Comparison of ENCODE assay signal across 25 cellular contexts in the genomic region with DNA sequence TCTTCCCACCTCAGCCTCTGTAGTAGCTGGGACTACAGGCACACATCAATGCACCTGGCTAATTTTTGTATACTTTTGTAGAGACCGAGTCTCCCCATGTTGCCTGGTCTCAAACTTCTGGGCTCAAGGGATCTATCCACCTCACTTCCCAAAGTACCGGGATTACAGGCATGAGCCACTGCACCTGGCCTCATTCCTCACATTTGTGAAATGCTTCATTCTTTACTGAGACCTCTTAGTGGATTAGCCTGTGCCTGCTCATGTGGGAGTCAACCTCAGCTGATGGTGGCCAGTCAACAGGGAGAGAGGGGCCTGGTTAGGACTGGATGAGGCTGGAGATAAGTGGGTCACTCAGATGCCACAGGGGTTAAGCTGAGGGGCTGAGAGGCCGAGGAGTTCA.
"Had no signal": no experiment of that assay in that cellular context is flagged by ENCODE, and none has a peak within 500 bp of the region (broad histone marks: within the 10 kb centered on the region; RNA-seq: fewer than 3 reads in every experiment).

No MANE protein-coding gene starts in this region.

- H3K4me1 ChIP-seq: stomach, suprapubic skin, testis, thyroid gland, tibial artery, tibial nerve, transverse colon, upper lobe of left lung, upper lobe of right lung, uterus, vagina had no signal

- H3K27me3 ChIP-seq: testis, thyroid gland, tibial nerve, transverse colon, upper lobe of left lung, upper lobe of right lung, uterus, vagina had no signal

- H3K27ac ChIP-seq: stomach, suprapubic skin, testis, thoracic aorta, thyroid gland, tibial artery, tibial nerve, transverse colon, upper lobe of left lung, upper lobe of right lung, uterus, vagina had no signal

- H3K4me3 ChIP-seq: stomach, suprapubic skin, testis, thoracic aorta, thyroid gland, tibial artery, tibial nerve, transverse colon, upper lobe of left lung, upper lobe of right lung, uterus, vagina had no signal

- ATAC-seq: stimulated activated effector memory CD8-positive, alpha-beta T cell treated with anti-CD3 and anti-CD28 coated beads, Interleukin-12 subunit alpha, Interleukin-12 subunit beta, amount 100 ng/mL, for 72 hours; stimulated activated memory B cell treated with anti-CD40 and anti-IgM and Interleukin-4, amounts not matched to agents 10 μg/mL and 1 μg/mL and 100 μg/mL, for 72 hours; stimulated activated naive B cell treated with anti-CD40 and anti-IgM and Interleukin-4, amounts not matched to agents 10 μg/mL and 1 μg/mL and 100 μg/mL, for 72 hours; stimulated activated naive CD8-positive, alpha-beta T cell treated with anti-CD3 and anti-CD28 coated beads, Interleukin-15, amount 100 ng/mL, for 72 hours; stimulated activated naive CD8-positive, alpha-beta T cell treated with anti-CD3 and anti-CD28 coated beads, Interleukin-15, Interleukin-2, amounts not matched to agents 100 U/mL and 50 U/mL, for 24 hours; upper lobe of right lung had no signal

- DNase-seq: stimulated activated CD4-positive, alpha-beta T cell treated with anti-CD3 and anti-CD28 coated beads, Interleukin-2, amount 100 ng/mL, for 48 hours; stimulated activated CD4-positive, alpha-beta T cell treated with anti-CD3 and anti-CD28 coated beads, Interleukin-4, amount 100 ng/mL, for 1 hour; stimulated activated CD4-positive, alpha-beta T cell treated with anti-CD3 and anti-CD28 coated beads, Interleukin-4, amount 100 ng/mL, for 24 hours; stimulated activated CD4-positive, alpha-beta T cell treated with anti-CD3 and anti-CD28 coated beads, Interleukin-4, amount 100 ng/mL, for 4 hours; stimulated activated CD8-positive, alpha-beta memory T cell treated with anti-CD3 and anti-CD28 coated beads, Interleukin-4, amount 100 ng/mL, for 48 hours; stimulated activated naive B cell treated with anti-CD40 and anti-IgM and Interleukin-4, amounts not matched to agents 10 μg/mL and 1 μg/mL and 100 μg/mL, for 72 hours; stimulated activated naive CD4-positive, alpha-beta T cell; stimulated activated naive CD4-positive, alpha-beta T cell treated with Interleukin-2 at 50 U/mL for 16 hours; stimulated activated naive CD8-positive, alpha-beta T cell treated with anti-CD3 and anti-CD28 coated beads, Interleukin-15, amount 100 ng/mL, for 72 hours; stimulated activated naive CD8-positive, alpha-beta T cell treated with anti-CD3 and anti-CD28 coated beads, Interleukin-15, Interleukin-2, amounts not matched to agents 100 U/mL and 50 U/mL, for 24 hours; stomach; substantia nigra; testis; thyroid gland; tibial artery; transverse colon; upper lobe of left lung; upper lobe of right lung; uterus had no signal

- H3K9me3 ChIP-seq: suprapubic skin, testis, thoracic aorta, thyroid gland, transverse colon, upper lobe of left lung, upper lobe of right lung, uterus, vagina had no signal

- H3K36me3 ChIP-seq: stomach, suprapubic skin, thoracic aorta, thyroid gland, tibial artery, tibial nerve, transverse colon, upper lobe of left lung, upper lobe of right lung, uterus, vagina had no signal
